Comparison of ENCODE assay signal across 1 cellular context in the genomic region with DNA sequence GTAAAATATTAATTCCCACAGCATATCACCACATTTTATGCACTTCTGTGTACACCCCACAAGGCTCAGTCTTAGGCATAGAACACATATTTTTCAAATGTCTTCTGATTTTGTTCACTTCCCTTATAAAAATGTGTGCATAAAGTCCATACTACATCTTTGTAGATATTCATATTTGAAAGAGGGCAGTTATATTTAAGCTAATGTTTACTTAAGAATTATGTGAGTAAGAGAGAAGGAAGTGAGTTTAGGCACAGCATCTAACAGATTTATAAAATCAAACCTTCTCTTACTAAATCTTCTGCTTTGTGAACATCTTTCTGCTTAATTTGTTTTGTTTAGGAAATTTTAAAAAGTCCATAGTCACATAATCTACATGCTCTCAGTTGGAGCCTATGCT.
TF ChIP-seq lines count a peak whose summit lies in the region.

No MANE protein-coding gene starts in this region.

TF ChIP-seq in WTC11, 78 proteins besides CTCF, POLR2A, EP300 and RAD21 (continued from another document):
- TF ChIP-seq, protein P1, sequence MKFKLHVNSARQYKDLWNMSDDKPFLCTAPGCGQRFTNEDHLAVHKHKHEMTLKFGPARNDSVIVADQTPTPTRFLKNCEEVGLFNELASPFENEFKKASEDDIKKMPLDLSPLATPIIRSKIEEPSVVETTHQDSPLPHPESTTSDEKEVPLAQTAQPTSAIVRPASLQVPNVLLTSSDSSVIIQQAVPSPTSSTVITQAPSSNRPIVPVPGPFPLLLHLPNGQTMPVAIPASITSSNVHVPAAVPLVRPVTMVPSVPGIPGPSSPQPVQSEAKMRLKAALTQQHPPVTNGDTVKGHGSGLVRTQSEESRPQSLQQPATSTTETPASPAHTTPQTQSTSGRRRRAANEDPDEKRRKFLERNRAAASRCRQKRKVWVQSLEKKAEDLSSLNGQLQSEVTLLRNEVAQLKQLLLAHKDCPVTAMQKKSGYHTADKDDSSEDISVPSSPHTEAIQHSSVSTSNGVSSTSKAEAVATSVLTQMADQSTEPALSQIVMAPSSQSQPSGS (CRISPR knock-in tag; IDR thresholded peaks at IDR 0.05; ENCODE audit: borderline replicate concordance, low read depth), result no peak
